Comparison of ENCODE assay signal across 1 cellular context in the genomic region with DNA sequence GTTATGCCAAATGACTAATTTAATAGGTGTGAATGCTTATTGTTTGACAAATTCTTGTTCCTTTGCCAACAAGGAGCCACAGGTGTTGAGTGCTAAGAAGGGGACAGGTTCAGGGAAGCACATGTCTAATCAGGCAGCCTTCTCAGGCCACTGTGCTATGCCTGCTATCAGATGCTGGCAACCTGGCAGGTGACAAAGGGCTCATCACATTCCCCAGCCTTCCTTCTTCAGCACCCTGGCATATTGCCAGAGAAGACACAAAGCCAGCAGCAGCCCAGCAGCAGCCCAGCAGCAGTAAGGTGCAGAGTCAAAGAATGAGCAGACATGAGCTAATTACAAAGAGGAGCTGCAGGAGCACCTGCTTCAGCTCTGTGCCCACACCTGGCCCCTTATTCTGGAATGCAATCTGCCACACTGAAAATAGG.
TF ChIP-seq lines count a peak whose summit lies in the region.

No MANE protein-coding gene starts in this region.

TF ChIP-seq in GM23338, 12 proteins besides CTCF, POLR2A, EP300 and RAD21:
- TF ChIP-seq, protein P1, sequence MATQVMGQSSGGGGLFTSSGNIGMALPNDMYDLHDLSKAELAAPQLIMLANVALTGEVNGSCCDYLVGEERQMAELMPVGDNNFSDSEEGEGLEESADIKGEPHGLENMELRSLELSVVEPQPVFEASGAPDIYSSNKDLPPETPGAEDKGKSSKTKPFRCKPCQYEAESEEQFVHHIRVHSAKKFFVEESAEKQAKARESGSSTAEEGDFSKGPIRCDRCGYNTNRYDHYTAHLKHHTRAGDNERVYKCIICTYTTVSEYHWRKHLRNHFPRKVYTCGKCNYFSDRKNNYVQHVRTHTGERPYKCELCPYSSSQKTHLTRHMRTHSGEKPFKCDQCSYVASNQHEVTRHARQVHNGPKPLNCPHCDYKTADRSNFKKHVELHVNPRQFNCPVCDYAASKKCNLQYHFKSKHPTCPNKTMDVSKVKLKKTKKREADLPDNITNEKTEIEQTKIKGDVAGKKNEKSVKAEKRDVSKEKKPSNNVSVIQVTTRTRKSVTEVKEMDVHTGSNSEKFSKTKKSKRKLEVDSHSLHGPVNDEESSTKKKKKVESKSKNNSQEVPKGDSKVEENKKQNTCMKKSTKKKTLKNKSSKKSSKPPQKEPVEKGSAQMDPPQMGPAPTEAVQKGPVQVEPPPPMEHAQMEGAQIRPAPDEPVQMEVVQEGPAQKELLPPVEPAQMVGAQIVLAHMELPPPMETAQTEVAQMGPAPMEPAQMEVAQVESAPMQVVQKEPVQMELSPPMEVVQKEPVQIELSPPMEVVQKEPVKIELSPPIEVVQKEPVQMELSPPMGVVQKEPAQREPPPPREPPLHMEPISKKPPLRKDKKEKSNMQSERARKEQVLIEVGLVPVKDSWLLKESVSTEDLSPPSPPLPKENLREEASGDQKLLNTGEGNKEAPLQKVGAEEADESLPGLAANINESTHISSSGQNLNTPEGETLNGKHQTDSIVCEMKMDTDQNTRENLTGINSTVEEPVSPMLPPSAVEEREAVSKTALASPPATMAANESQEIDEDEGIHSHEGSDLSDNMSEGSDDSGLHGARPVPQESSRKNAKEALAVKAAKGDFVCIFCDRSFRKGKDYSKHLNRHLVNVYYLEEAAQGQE (IDR thresholded peaks at IDR 0.05; ENCODE audit: unreplicated experiment) = no peak
- TF ChIP-seq STAT1 (IDR thresholded peaks at IDR 0.05; ENCODE audit: unreplicated experiment) (no peak), ZNF114 (CRISPR knock-in tag; IDR thresholded peaks at IDR 0.05) (no peak), ETS1 (IDR thresholded peaks at IDR 0.05) (no peak)
- TF ChIP-seq, protein P2, sequence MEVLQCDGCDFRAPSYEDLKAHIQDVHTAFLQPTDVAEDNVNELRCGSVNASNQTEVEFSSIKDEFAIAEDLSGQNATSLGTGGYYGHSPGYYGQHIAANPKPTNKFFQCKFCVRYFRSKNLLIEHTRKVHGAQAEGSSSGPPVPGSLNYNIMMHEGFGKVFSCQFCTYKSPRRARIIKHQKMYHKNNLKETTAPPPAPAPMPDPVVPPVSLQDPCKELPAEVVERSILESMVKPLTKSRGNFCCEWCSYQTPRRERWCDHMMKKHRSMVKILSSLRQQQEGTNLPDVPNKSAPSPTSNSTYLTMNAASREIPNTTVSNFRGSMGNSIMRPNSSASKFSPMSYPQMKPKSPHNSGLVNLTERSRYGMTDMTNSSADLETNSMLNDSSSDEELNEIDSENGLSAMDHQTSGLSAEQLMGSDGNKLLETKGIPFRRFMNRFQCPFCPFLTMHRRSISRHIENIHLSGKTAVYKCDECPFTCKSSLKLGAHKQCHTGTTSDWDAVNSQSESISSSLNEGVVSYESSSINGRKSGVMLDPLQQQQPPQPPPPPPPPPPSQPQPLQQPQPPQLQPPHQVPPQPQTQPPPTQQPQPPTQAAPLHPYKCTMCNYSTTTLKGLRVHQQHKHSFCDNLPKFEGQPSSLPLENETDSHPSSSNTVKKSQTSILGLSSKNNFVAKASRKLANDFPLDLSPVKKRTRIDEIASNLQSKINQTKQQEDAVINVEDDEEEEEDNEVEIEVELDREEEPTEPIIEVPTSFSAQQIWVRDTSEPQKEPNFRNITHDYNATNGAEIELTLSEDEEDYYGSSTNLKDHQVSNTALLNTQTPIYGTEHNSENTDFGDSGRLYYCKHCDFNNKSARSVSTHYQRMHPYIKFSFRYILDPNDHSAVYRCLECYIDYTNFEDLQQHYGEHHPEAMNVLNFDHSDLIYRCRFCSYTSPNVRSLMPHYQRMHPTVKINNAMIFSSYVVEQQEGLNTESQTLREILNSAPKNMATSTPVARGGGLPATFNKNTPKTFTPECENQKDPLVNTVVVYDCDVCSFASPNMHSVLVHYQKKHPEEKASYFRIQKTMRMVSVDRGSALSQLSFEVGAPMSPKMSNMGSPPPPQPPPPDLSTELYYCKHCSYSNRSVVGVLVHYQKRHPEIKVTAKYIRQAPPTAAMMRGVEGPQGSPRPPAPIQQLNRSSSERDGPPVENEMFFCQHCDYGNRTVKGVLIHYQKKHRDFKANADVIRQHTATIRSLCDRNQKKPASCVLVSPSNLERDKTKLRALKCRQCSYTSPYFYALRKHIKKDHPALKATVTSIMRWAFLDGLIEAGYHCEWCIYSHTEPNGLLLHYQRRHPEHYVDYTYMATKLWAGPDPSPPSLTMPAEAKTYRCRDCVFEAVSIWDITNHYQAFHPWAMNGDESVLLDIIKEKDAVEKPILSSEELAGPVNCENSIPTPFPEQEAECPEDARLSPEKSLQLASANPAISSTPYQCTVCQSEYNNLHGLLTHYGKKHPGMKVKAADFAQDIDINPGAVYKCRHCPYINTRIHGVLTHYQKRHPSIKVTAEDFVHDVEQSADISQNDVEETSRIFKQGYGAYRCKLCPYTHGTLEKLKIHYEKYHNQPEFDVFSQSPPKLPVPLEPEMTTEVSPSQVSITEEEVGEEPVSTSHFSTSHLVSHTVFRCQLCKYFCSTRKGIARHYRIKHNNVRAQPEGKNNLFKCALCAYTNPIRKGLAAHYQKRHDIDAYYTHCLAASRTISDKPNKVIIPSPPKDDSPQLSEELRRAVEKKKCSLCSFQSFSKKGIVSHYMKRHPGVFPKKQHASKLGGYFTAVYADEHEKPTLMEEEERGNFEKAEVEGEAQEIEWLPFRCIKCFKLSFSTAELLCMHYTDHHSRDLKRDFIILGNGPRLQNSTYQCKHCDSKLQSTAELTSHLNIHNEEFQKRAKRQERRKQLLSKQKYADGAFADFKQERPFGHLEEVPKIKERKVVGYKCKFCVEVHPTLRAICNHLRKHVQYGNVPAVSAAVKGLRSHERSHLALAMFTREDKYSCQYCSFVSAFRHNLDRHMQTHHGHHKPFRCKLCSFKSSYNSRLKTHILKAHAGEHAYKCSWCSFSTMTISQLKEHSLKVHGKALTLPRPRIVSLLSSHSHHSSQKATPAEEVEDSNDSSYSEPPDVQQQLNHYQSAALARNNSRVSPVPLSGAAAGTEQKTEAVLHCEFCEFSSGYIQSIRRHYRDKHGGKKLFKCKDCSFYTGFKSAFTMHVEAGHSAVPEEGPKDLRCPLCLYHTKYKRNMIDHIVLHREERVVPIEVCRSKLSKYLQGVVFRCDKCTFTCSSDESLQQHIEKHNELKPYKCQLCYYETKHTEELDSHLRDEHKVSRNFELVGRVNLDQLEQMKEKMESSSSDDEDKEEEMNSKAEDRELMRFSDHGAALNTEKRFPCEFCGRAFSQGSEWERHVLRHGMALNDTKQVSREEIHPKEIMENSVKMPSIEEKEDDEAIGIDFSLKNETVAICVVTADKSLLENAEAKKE (CRISPR knock-in tag; IDR thresholded peaks at IDR 0.05) = no peak
